ENCODE assay signal across 22 cellular contexts in genomic region chr9:84169240-84169639, GRCh38.
DNase-seq lines count a peak whose midpoint lies in the region; ATAC-seq and TF ChIP-seq lines count a peak whose summit lies in the region.
"Had no signal": no experiment of that assay in that cellular context is flagged by ENCODE, and none has a peak within 500 bp of the region (broad histone marks: within the 10 kb centered on the region; RNA-seq: fewer than 3 reads in every experiment).

No MANE protein-coding gene starts in this region.

- H3K4me3 Mint-ChIP-seq in activated T-helper 17 cell treated with anti-CD3 and anti-CD28 coated beads, Interleukin-2, amount 50 U/mL, for 72 hours = no peak overlapping the region
- H3K4me3 Mint-ChIP-seq: nephron progenitor cell; stimulated activated naive CD8-positive, alpha-beta T cell treated with anti-CD3 and anti-CD28 coated beads, Interleukin-15, Interleukin-2, amounts not matched to agents 100 ng/mL and 50 ng/mL, for 24 hours had no signal

- H3K27ac ChIP-seq in SJSA1 = peak overlapping the region; percentile 88
- peak overlapping the region; percentile 27 for H3K27ac ChIP-seq in epithelial cell of prostate
- H3K27ac ChIP-seq in esophagus muscularis mucosa (replicated peaks in 1 of 4) = no peak overlapping the region
- H3K27ac ChIP-seq: adrenal gland, BLaER1, RWPE1, skin epidermis had no signal

- H3K4me3 ChIP-seq in SJSA1 (no peak overlapping the region), esophagus muscularis mucosa (no peak overlapping the region)
- H3K4me3 ChIP-seq: adrenal gland, BLaER1, skin epidermis had no signal

- H3K4me1 ChIP-seq in SJSA1 (replicated peaks) (peaks cover 29% of the 10 kb centered on the region), esophagus muscularis mucosa (peaks cover 19 to 39% (median 29%) of the 10 kb centered on the region in 4 donors)
- H3K4me1 ChIP-seq: adrenal gland, BLaER1 had no signal

- H3K27me3 ChIP-seq in SJSA1 (replicated peaks) (no peaks in the 10 kb centered on the region), esophagus muscularis mucosa (no peaks in the 10 kb centered on the region)
- H3K27me3 ChIP-seq: adrenal gland, BLaER1 had no signal

- H3K27ac Mint-ChIP-seq in activated T-helper 17 cell treated with anti-CD3 and anti-CD28 coated beads, Interleukin-2, amount 50 U/mL, for 72 hours = no peak overlapping the region
- H3K27ac Mint-ChIP-seq: nephron progenitor cell; stimulated activated naive CD8-positive, alpha-beta T cell treated with anti-CD3 and anti-CD28 coated beads, Interleukin-15, Interleukin-2, amounts not matched to agents 100 ng/mL and 50 ng/mL, for 24 hours had no signal

- no peaks in the 10 kb centered on the region for H3K27me3 Mint-ChIP-seq in activated T-helper 17 cell treated with anti-CD3 and anti-CD28 coated beads, Interleukin-2, amount 50 U/mL, for 72 hours
- H3K27me3 Mint-ChIP-seq: stimulated activated naive CD8-positive, alpha-beta T cell treated with anti-CD3 and anti-CD28 coated beads, Interleukin-15, Interleukin-2, amounts not matched to agents 100 ng/mL and 50 ng/mL, for 24 hours had no signal

- H3K36me3 ChIP-seq in SJSA1 = no peaks in the 10 kb centered on the region
- no peaks in the 10 kb centered on the region for H3K36me3 ChIP-seq in esophagus muscularis mucosa
- H3K36me3 ChIP-seq: adrenal gland, BLaER1 had no signal

- no peaks in the 10 kb centered on the region for H3K9me3 Mint-ChIP-seq in activated T-helper 17 cell treated with anti-CD3 and anti-CD28 coated beads, Interleukin-2, amount 50 U/mL, for 72 hours
- H3K9me3 Mint-ChIP-seq: nephron progenitor cell; stimulated activated naive CD8-positive, alpha-beta T cell treated with anti-CD3 and anti-CD28 coated beads, Interleukin-15, Interleukin-2, amounts not matched to agents 100 ng/mL and 50 ng/mL, for 24 hours had no signal

- no peak for TF ChIP-seq EP300 in esophagus muscularis mucosa (IDR thresholded peaks at IDR 0.05)

- H3K9me3 ChIP-seq in SJSA1 (replicated peaks) (no peaks in the 10 kb centered on the region), esophagus muscularis mucosa (no peaks in the 10 kb centered on the region)
- H3K9me3 ChIP-seq: adrenal gland, BLaER1 had no signal

- no peak for TF ChIP-seq POLR2A in esophagus muscularis mucosa (IDR thresholded peaks at IDR 0.05; ENCODE audit: low read depth)

- DNase-seq in HCEC 1CT = peak; percentile 70
- DNase-seq in SJSA1 (ENCODE audit: low read depth in 1 of 2, low spot score in 2 of 2) = peak in 1 of 2 experiments; percentile 48
- no peak for DNase-seq in epithelial cell of prostate (ENCODE audit: low read depth, low spot score)
- peak; percentile 70 for DNase-seq in renal cortical epithelial cell (ENCODE audit: low read depth)
- DNase-seq in SK-N-DZ (ENCODE audit: low spot score) = no peak
- DNase-seq in esophagus muscularis mucosa (ENCODE audit: extremely low spot score) = no peak
- no peak for DNase-seq in AG20443 (ENCODE audit: low spot score)
- DNase-seq: activated CD4-positive, alpha-beta T cell treated with anti-CD3 and anti-CD28 coated beads for 4 hours; activated effector memory CD4-positive, alpha-beta T cell treated with anti-CD3 and anti-CD28 coated beads, Interleukin-2, amount 50 U/mL, for 16 hours; adrenal gland; effector memory CD4-positive, alpha-beta T cell; GOT3; NCI-H1694 treated with DMSO at 0.1 percent for 48 hours; NCI-H446 treated with DMSO at 0.1 percent for 48 hours; nephron progenitor cell; stimulated activated CD4-positive, alpha-beta T cell treated with anti-CD3 and anti-CD28 coated beads, Interleukin-2, amount 100 ng/mL, for 48 hours; trophoblast cell had no signal

- no peak for TF ChIP-seq CTCF in esophagus muscularis mucosa (IDR thresholded peaks at IDR 0.05)

- intact Hi-C loops in esophagus muscularis mucosa (cut with DNase I) = no loop called here

- H3K36me3 Mint-ChIP-seq in activated T-helper 17 cell treated with anti-CD3 and anti-CD28 coated beads, Interleukin-2, amount 50 U/mL, for 72 hours (ENCODE audit: low read depth) = no peaks in the 10 kb centered on the region

- no peak for ATAC-seq in activated T-helper 17 cell treated with anti-CD3 and anti-CD28 coated beads, Interleukin-2, amount 50 U/mL, for 72 hours (replicated peaks)

- H3K4me1 Mint-ChIP-seq in activated T-helper 17 cell treated with anti-CD3 and anti-CD28 coated beads, Interleukin-2, amount 50 U/mL, for 72 hours = no peaks in the 10 kb centered on the region

Comparison
In these comparisons a context has a peak if more than half of its experiments do, and no peak if none do; other contexts are left out.
1. DNase-seq: peak in HCEC 1CT (single experiment) and renal cortical epithelial cell (single experiment); none in epithelial cell of prostate (single experiment), SK-N-DZ (single experiment), esophagus muscularis mucosa (single experiment) and AG20443 (single experiment).
2. H3K27ac ChIP-seq: peak in SJSA1 (single experiment) and epithelial cell of prostate (single experiment); none in esophagus muscularis mucosa (0 of 4).